ENCODE assay signal across 24 cellular contexts in genomic region chr2:209395652-209396051, GRCh38.
"Had no signal": no experiment of that assay in that cellular context is flagged by ENCODE, and none has a peak within 500 bp of the region (broad histone marks: within the 10 kb centered on the region; RNA-seq: fewer than 3 reads in every experiment).

No MANE protein-coding gene starts in this region.

- H3K9me3 Mint-ChIP-seq: IgD-negative memory B cell had no signal

- H3K4me2 ChIP-seq: KMS-11 had no signal

- H3K27ac Mint-ChIP-seq: IgD-negative memory B cell had no signal

- H3K9me3 ChIP-seq: SJSA1 had no signal

- H3K27me3 ChIP-seq: SJSA1 had no signal

- ATAC-seq: K562 had no signal

- H3K4me3 ChIP-seq: K562, SJSA1, SK-N-MC had no signal

- H3K9ac ChIP-seq: KMS-11 had no signal

- H3K4me1 ChIP-seq: SJSA1 had no signal

- H3K36me3 ChIP-seq: SJSA1 had no signal

- H3K4me3 Mint-ChIP-seq: IgD-negative memory B cell had no signal

- H3K27ac ChIP-seq: HL-60, KMS-11, SJSA1, SK-N-MC had no signal

- H3K4me1 Mint-ChIP-seq: IgD-negative memory B cell had no signal

- DNase-seq: Kasumi-1, MV-4-11, NCI-H1048, NCI-H1105, NCI-H1436 treated with DMSO at 0.1 percent for 48 hours, NCI-H1694, NCI-H187 treated with DMSO at 0.1 percent for 48 hours, NCI-H2029 treated with DMSO at 0.1 percent for 48 hours, NCI-H2171, NCI-H226, NCI-H446, NCI-H510A, NCI-H524 treated with DMSO at 0.1 percent for 48 hours, NCI-H69, NCI-H774, Right ventricle myocardium superior, RPMI8226, SIG-M5 had no signal
